1 cellular context compared by ENCODE assay signal in genomic region chr11:65853249-65853979, GRCh38.
TF ChIP-seq lines count a peak whose summit lies in the region.

No MANE protein-coding gene starts in this region.

TF ChIP-seq in HepG2, 621 proteins besides CTCF, POLR2A, EP300 and RAD21:
- TF ChIP-seq E2F5 (CRISPR knock-in tag; conservative IDR thresholded peaks at IDR 0.05) (no peak), POLR2G (IDR thresholded peaks at IDR 0.05; ENCODE audit: low read depth, low read length) (peak; percentile 31; the same call in 1 of the 2 replicates), ZBTB46 (CRISPR knock-in tag; IDR thresholded peaks at IDR 0.05; ENCODE audit: borderline replicate concordance) (no peak)
